ENCODE assay signal across 19 cellular contexts in genomic region chr20:36647194-36648121, GRCh38. TPM values are rescaled to one million over a fixed set of nuclear protein-coding genes. Genes with fewer than 3 reads are reported as not detected.
DNase-seq lines count a peak whose midpoint lies in the region; ATAC-seq, FAIRE-seq and TF ChIP-seq lines count a peak whose summit lies in the region.
"Had no signal": no experiment of that assay in that cellular context is flagged by ENCODE, and none has a peak within 500 bp of the region (broad histone marks: within the 10 kb centered on the region; RNA-seq: fewer than 3 reads in every experiment).

No MANE protein-coding gene starts in this region.

- CTCF ChIA-PET in T-cell (lab: Charles Lee) (interaction anchor here in 1 of 2 donors (0.5 kb wide), 1 partner anchor 53 kb away, joined by 5 read pairs; no protein-coding TSS in a partner anchor), H1 (lab: Charles Lee; ENCODE audit: partially characterized antibody) (interaction anchor here (0.6 to 4.1 kb wide), 4 partner anchors 16 to 84 kb away, joined by 3 to 27 read pairs (median 4); no protein-coding TSS in a partner anchor)

- no peaks in the 10 kb centered on the region for H4K20me1 ChIP-seq in H1 (replicated peaks in 1 of 2; ENCODE audit: control insufficient read depth in 1 of 2, insufficient read depth in 2 of 2, low read length in 2 of 2)

- no peak overlapping the region for H3K4ac ChIP-seq in H1 (replicated peaks; ENCODE audit: insufficient read length, low read depth, low read length)

- no peaks in the 10 kb centered on the region for H3K27me3 Mint-ChIP-seq in activated naive CD4-positive, alpha-beta T cell treated with anti-CD3 and anti-CD28 coated beads, Interleukin-2, amount 50 U/mL, for 24 hours
- no peaks in the 10 kb centered on the region for H3K27me3 Mint-ChIP-seq in T-cell
- no peaks in the 10 kb centered on the region for H3K27me3 Mint-ChIP-seq in stimulated activated memory B cell treated with anti-CD40 and anti-IgM and Interleukin-4, amounts not matched to agents 10 μg/mL and 1 μg/mL and 100 μg/mL, for 72 hours

- H3K9ac ChIP-seq in H1 (replicated peaks in 1 of 4; ENCODE audit: extremely low read depth in 1 of 4, low read depth in 3 of 4, low read length in 3 of 4): peak overlapping the region in 1 of 4 experiments; percentile 10; a peak in 1 of 7 replicates

- peak overlapping the region; percentile 39; the same call in 1 of the 2 replicates for H2AK5ac ChIP-seq in H1 (ENCODE audit: low read depth, low read length)

- H3K23ac ChIP-seq in H1 (ENCODE audit: insufficient read length): no peak overlapping the region

- peak overlapping the region; percentile 84 for H3K27ac Mint-ChIP-seq in activated naive CD4-positive, alpha-beta T cell treated with anti-CD3 and anti-CD28 coated beads, Interleukin-2, amount 50 U/mL, for 24 hours
- H3K27ac Mint-ChIP-seq in T-cell: peak overlapping the region; percentile 98 to 100
- H3K27ac Mint-ChIP-seq in stimulated activated memory B cell treated with anti-CD40 and anti-IgM and Interleukin-4, amounts not matched to agents 10 μg/mL and 1 μg/mL and 100 μg/mL, for 72 hours: peak overlapping the region; percentile 84

- no peaks in the 10 kb centered on the region for H3K9me3 Mint-ChIP-seq in activated naive CD4-positive, alpha-beta T cell treated with anti-CD3 and anti-CD28 coated beads, Interleukin-2, amount 50 U/mL, for 24 hours
- no peaks in the 10 kb centered on the region for H3K9me3 Mint-ChIP-seq in T-cell
- H3K9me3 Mint-ChIP-seq in stimulated activated memory B cell treated with anti-CD40 and anti-IgM and Interleukin-4, amounts not matched to agents 10 μg/mL and 1 μg/mL and 100 μg/mL, for 72 hours: no peaks in the 10 kb centered on the region

- no peak overlapping the region for H4K91ac ChIP-seq in H1 (replicated peaks; ENCODE audit: insufficient read length, low read length)

- H2BK12ac ChIP-seq in H1 (ENCODE audit: low read depth, low read length): no peak overlapping the region

- no peaks in the 10 kb centered on the region for H3K23me2 ChIP-seq in H1 (ENCODE audit: low read depth, low read length)

- H3K4me2 ChIP-seq in H1 (ENCODE audit: insufficient read depth in 1 of 2, low read depth in 2 of 2, low read length in 2 of 2): no peak overlapping the region

- H3K79me2 ChIP-seq in H1 (ENCODE audit: control insufficient read depth in 1 of 2, insufficient read depth in 2 of 2, low read length in 2 of 2): no peaks in the 10 kb centered on the region

- H4K8ac ChIP-seq in H1 (ENCODE audit: extremely low read depth, insufficient read depth, low read length): no peak overlapping the region; the same call in 1 of the 2 replicates

- WGBS in H1 (ENCODE audit: extremely low coverage in 1 of 2, insufficient coverage in 1 of 2, insufficient read length in 1 of 2, insufficient replicate concordance in 2 of 2, low coverage in 1 of 2, low lambda C conversion rate in 2 of 2, missing lambda C conversion rate in 1 of 2), 2 experiments: 91% methylated on average over 8 of the region's 8 CpGs; no CpG with 5 or more reads in 1 of the 2 experiments

- H2BK120ac ChIP-seq in H1 (replicated peaks; ENCODE audit: low read depth, low read length): no peak overlapping the region

- H3K4me1 Mint-ChIP-seq in activated naive CD4-positive, alpha-beta T cell treated with anti-CD3 and anti-CD28 coated beads, Interleukin-2, amount 50 U/mL, for 24 hours: peaks cover 47% of the 10 kb centered on the region
- peaks cover 44 to 48% (median 46%) of the 10 kb centered on the region in 3 donors for H3K4me1 Mint-ChIP-seq in T-cell
- H3K4me1 Mint-ChIP-seq in stimulated activated memory B cell treated with anti-CD40 and anti-IgM and Interleukin-4, amounts not matched to agents 10 μg/mL and 1 μg/mL and 100 μg/mL, for 72 hours: peaks cover 24% of the 10 kb centered on the region

- no peak overlapping the region for H2BK20ac ChIP-seq in H1 (ENCODE audit: low read length)

- TF ChIP-seq CTCF in H1 (IDR thresholded peaks at IDR 0.05; ENCODE audit: control extremely low read depth in 1 of 3, insufficient read depth in 1 of 3, low read depth in 1 of 3, low read length in 3 of 3): no peak

- peak overlapping the region; percentile 32; the same call in 1 of the 2 replicates for H3K18ac ChIP-seq in H1 (ENCODE audit: extremely low read depth, low read length)

- TF ChIP-seq RAD21 in H1 (IDR thresholded peaks at IDR 0.05 in 1 of 2, conservative IDR thresholded peaks at IDR 0.05 in 1 of 2; ENCODE audit: low read depth in 2 of 2, low read length in 2 of 2): no peak

- H3K14ac ChIP-seq in H1 (ENCODE audit: insufficient read length): no peak overlapping the region

- H3K27ac ChIP-seq in H1 (ENCODE audit: low read depth, low read length): no peak overlapping the region
- H3K27ac ChIP-seq: uterus had no signal

- ATAC-seq in T-cell (replicated peaks in 1 of 4): no peak
- ATAC-seq in stimulated activated memory B cell treated with anti-CD40 and anti-IgM and Interleukin-4, amounts not matched to agents 10 μg/mL and 1 μg/mL and 100 μg/mL, for 72 hours: no peak
- ATAC-seq in HG02970 (IDR thresholded peaks at IDR 0.05; ENCODE audit: low FRiP score, unreplicated experiment): no peak
- ATAC-seq: Right ventricle myocardium inferior had no signal

- peak overlapping the region; percentile 75; the same call in 1 of the 2 replicates for H2BK5ac ChIP-seq in H1 (ENCODE audit: low read depth, low read length)

- no peak overlapping the region for H4K5ac ChIP-seq in H1 (ENCODE audit: insufficient read length, low read depth, low read length)

- no peaks in the 10 kb centered on the region for H3K79me1 ChIP-seq in H1 (ENCODE audit: low read depth, low read length)

- no peak for DNase-seq in activated naive CD4-positive, alpha-beta T cell treated with anti-CD3 and anti-CD28 coated beads, Interleukin-2, amount 50 U/mL, for 16 hours
- DNase-seq in T-cell: peak in 1 of 34 experiments; percentile 1
- no peak for DNase-seq in H1 (ENCODE audit: low read depth in 1 of 2, low spot score in 2 of 2)
- DNase-seq in DMS114 treated with DMSO at 0.1 percent for 48 hours (lab: John Stamatoyannopoulos, UW; ENCODE audit: unreplicated experiment): no peak
- no peak for DNase-seq in NOMO-1 treated with dmso at 0.1 percent for 144 hours (lab: John Stamatoyannopoulos, UW; ENCODE audit: unreplicated experiment)
- DNase-seq: AML-193; DMS53; NK-92 treated with Interleukin-12 subunit alpha and Interleukin-12 subunit beta, amount 100 ng/mL, for 24 hours; stimulated activated naive CD4-positive, alpha-beta T cell; T1000; uterus had no signal

- H3K4me1 ChIP-seq in H1 (replicated peaks in 1 of 4; ENCODE audit: control insufficient read depth in 3 of 4, insufficient read depth in 4 of 4, low read length in 3 of 4): peaks cover 1 to 13% (median 6%) of the 10 kb centered on the region in 4 experiments; a peak in 4 of 7 replicates
- H3K4me1 ChIP-seq: uterus had no signal

- FAIRE-seq in H1 (lab: Jason Lieb, UNC): no peak
- FAIRE-seq: keratinocyte had no signal

- H3K56ac ChIP-seq in H1 (replicated peaks; ENCODE audit: insufficient read length, low read depth, low read length): no peak overlapping the region

- TF ChIP-seq POLR2A in H1 (IDR thresholded peaks at IDR 0.05; ENCODE audit: control extremely low read depth in 1 of 2, low read depth in 2 of 2, low read length in 2 of 2): no peak

- H3K36me3 Mint-ChIP-seq in activated naive CD4-positive, alpha-beta T cell treated with anti-CD3 and anti-CD28 coated beads, Interleukin-2, amount 50 U/mL, for 24 hours: peaks cover 6% of the 10 kb centered on the region
- H3K36me3 Mint-ChIP-seq in T-cell: peaks cover 16% of the 10 kb centered on the region
- no peaks in the 10 kb centered on the region for H3K36me3 Mint-ChIP-seq in stimulated activated memory B cell treated with anti-CD40 and anti-IgM and Interleukin-4, amounts not matched to agents 10 μg/mL and 1 μg/mL and 100 μg/mL, for 72 hours

- TF ChIP-seq EP300 in H1 (IDR thresholded peaks at IDR 0.05; ENCODE audit: borderline replicate concordance in 1 of 2, low read depth in 2 of 2, low read length in 2 of 2): no peak

- no peak overlapping the region for H2BK15ac ChIP-seq in H1 (ENCODE audit: low read length)

- no peak overlapping the region for H3K4me3 ChIP-seq in H1 (ENCODE audit: extremely low read depth in 1 of 4, insufficient read depth in 2 of 4, low read depth in 3 of 4, low read length in 4 of 4)
- H3K4me3 ChIP-seq: skin epidermis, uterus had no signal

- no peak overlapping the region for H2AFZ ChIP-seq in H1 (ENCODE audit: low read length)

- H3K36me3 ChIP-seq in H1 (ENCODE audit: control insufficient read depth in 2 of 4, insufficient read depth in 4 of 4, low read length in 3 of 4): no peaks in the 10 kb centered on the region
- H3K36me3 ChIP-seq: uterus had no signal

- H3K27me3 ChIP-seq in H1 (replicated peaks in 1 of 4; ENCODE audit: control insufficient read depth in 3 of 4, extremely low read depth in 1 of 4, insufficient read depth in 3 of 4, low read length in 3 of 4): no peaks in the 10 kb centered on the region
- H3K27me3 ChIP-seq: uterus had no signal

- POLR2A ChIA-PET in T-cell (lab: Charles Lee) (interaction anchor here (0.5 to 0.7 kb wide), 4 partner anchors 10 to 134 kb away, joined by 3 to 11 read pairs (median 8); no protein-coding TSS in a partner anchor), H1 (lab: Charles Lee; ENCODE audit: partially characterized antibody) (interaction anchor here (1.2 kb wide), 1 partner anchor 30 kb away, joined by 3 read pairs; no protein-coding TSS in a partner anchor)

- H3K4me3 Mint-ChIP-seq in activated naive CD4-positive, alpha-beta T cell treated with anti-CD3 and anti-CD28 coated beads, Interleukin-2, amount 50 U/mL, for 24 hours: peak overlapping the region; percentile 73
- peak overlapping the region; percentile 7 to 35 (median 16) for H3K4me3 Mint-ChIP-seq in T-cell
- H3K4me3 Mint-ChIP-seq in stimulated activated memory B cell treated with anti-CD40 and anti-IgM and Interleukin-4, amounts not matched to agents 10 μg/mL and 1 μg/mL and 100 μg/mL, for 72 hours: no peak overlapping the region

- no peaks in the 10 kb centered on the region for H3K9me3 ChIP-seq in H1 (ENCODE audit: insufficient read depth in 2 of 2, low read depth in 1 of 2, low read length in 1 of 2)
- H3K9me3 ChIP-seq: uterus had no signal

RNA-seq across cellular contexts. Expression of gene SLA2, which starts 1.5 kb away (rescaled TPM):
- total RNA-seq in T-cell: 10 to 100 TPM; 26.2 to 46.0 (median 28.8) TPM
- total RNA-seq in H1 (2021; fragmentation: NEBNext Ultra II Directional; extraction: Animal tissue kit (Norgen Biotek cat#: 25700)): 0.19 TPM in 1 of 2 replicates, not detected in the other
- polyA plus RNA-seq in H1 (2011; rRNA removed): 0.17 and 0.18 TPM in 2 replicates
- 0.25 TPM for polyA plus RNA-seq in H1 (2011; cell fraction: cytosol; rRNA removed)
- polyA plus RNA-seq in H1 (2011; cell fraction: nucleus; rRNA removed): 0.37 TPM
- 0.13 to 0.21 TPM (median 0.17 TPM) in 4 replicates for polyA plus RNA-seq in H1 (2012, experiment 1 of 2)
- polyA plus RNA-seq in H1 (2012, experiment 2 of 2): 0.10 TPM
- 0.08 TPM for polyA plus RNA-seq in H1 (2013, experiment 1 of 2)
- polyA plus RNA-seq in H1 (2013, experiment 2 of 2): 0.02 TPM
- 0.17 and 0.19 TPM in 2 replicates for polyA minus RNA-seq in H1 (2011; rRNA and poly(A)+ RNA removed)
- polyA minus RNA-seq in H1 (2011; cell fraction: cytosol; rRNA and poly(A)+ RNA removed): not detected
- polyA minus RNA-seq in H1 (2011; cell fraction: nucleus; rRNA and poly(A)+ RNA removed): not detected
- total RNA-seq: epithelial cell of proximal tubule, osteocyte had no signal

RNA-seq across cellular contexts. Expression of gene RAB5IF, which starts 41.9 kb away (rescaled TPM):
- total RNA-seq in T-cell: 10 to 100 TPM; 53.6 to 72.2 (median 59.9) TPM
- total RNA-seq in H1 (2021; fragmentation: NEBNext Ultra II Directional; extraction: Animal tissue kit (Norgen Biotek cat#: 25700)): 94.2 and 95.5 TPM in 2 replicates
- 98.4 and 148 TPM in 2 replicates for polyA plus RNA-seq in H1 (2011; rRNA removed)
- 114 TPM for polyA plus RNA-seq in H1 (2011; cell fraction: cytosol; rRNA removed)
- polyA plus RNA-seq in H1 (2011; cell fraction: nucleus; rRNA removed): 38.7 TPM
- polyA plus RNA-seq in H1 (2012, experiment 1 of 2): 75.0 to 122 TPM (median 90.1 TPM) in 4 replicates
- 222 TPM for polyA plus RNA-seq in H1 (2012, experiment 2 of 2)
- polyA plus RNA-seq in H1 (2013, experiment 1 of 2): 120 TPM
- polyA plus RNA-seq in H1 (2013, experiment 2 of 2): 134 TPM
- polyA minus RNA-seq in H1 (2011; rRNA and poly(A)+ RNA removed): 33.6 and 51.7 TPM in 2 replicates
- polyA minus RNA-seq in H1 (2011; cell fraction: cytosol; rRNA and poly(A)+ RNA removed): 50.3 TPM
- polyA minus RNA-seq in H1 (2011; cell fraction: nucleus; rRNA and poly(A)+ RNA removed): 18.1 TPM

Comparison
In these comparisons a context has a peak if more than half of its experiments do, and no peak if none do; other contexts are left out.
1. RNA of gene SLA2, which starts 1.5 kb away (total RNA-seq): 26.2 to 46.0 TPM in T-cell; 0.19 TPM in H1; every median in the first group is over 10 times any median in the second.
2. Peak in every context shown above with its lines, with median percentiles within 50 percentile points of each other: H3K27ac Mint-ChIP-seq.